Comparison of ENCODE assay signal across 1 cellular context in the genomic region with DNA sequence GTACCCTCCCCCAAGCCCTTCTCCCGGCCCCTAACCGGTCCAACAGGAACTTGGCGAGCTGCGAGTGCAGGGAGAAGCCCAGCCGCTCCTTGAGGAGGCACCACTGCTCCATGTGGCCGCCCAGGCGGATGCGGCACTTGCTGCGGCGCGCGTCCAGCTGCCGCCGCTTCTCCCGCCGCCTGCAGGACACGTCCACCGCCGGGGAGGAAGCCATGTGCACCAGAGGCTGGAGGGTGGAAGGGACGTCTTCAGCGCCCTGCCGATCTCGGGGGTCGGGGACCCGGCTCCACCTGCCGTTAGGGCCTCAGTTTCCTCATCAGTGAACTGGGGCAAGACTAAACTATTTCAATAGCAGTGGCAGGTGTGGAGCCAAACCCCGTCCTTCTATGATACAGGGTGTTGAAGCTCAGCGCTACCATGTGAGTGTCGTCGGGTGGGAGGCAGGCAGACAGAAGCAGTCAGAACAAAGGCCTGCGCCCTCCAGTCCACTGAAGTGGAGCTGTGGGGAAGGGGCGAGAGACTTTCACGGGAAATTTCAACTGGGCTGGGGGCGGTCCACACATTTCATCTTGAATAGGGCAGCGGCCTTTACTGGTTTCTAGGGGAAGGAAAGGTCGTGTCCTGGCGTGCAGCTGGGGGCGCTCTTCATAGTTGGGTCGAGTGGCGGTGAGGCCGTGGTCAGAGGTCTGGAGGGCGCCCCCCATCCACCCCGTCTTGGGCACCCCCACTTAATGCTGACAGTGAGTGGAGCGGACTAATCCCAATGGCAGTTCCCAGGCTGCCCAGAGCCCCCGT.
TF ChIP-seq lines count a peak whose summit lies in the region.

No MANE protein-coding gene starts in this region.

TF ChIP-seq in HepG2, 621 proteins besides CTCF, POLR2A, EP300 and RAD21 (continued from another document and continues in another):
- TF ChIP-seq, protein P1, sequence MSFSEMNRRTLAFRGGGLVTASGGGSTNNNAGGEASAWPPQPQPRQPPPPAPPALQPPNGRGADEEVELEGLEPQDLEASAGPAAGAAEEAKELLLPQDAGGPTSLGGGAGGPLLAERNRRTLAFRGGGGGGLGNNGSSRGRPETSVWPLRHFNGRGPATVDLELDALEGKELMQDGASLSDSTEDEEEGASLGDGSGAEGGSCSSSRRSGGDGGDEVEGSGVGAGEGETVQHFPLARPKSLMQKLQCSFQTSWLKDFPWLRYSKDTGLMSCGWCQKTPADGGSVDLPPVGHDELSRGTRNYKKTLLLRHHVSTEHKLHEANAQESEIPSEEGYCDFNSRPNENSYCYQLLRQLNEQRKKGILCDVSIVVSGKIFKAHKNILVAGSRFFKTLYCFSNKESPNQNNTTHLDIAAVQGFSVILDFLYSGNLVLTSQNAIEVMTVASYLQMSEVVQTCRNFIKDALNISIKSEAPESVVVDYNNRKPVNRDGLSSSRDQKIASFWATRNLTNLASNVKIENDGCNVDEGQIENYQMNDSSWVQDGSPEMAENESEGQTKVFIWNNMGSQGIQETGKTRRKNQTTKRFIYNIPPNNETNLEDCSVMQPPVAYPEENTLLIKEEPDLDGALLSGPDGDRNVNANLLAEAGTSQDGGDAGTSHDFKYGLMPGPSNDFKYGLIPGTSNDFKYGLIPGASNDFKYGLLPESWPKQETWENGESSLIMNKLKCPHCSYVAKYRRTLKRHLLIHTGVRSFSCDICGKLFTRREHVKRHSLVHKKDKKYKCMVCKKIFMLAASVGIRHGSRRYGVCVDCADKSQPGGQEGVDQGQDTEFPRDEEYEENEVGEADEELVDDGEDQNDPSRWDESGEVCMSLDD (CRISPR knock-in tag; IDR thresholded peaks at IDR 0.05; ENCODE audit: borderline replicate concordance) = 0 out of 2 replicates have a peak, but pooled peaks have one; percentile 32
- no peak for TF ChIP-seq PPARG (CRISPR knock-in tag; conservative IDR thresholded peaks at IDR 0.05)
- no peak for TF ChIP-seq KLF16 (CRISPR knock-in tag; IDR thresholded peaks at IDR 0.05)
- TF ChIP-seq, protein P2, sequence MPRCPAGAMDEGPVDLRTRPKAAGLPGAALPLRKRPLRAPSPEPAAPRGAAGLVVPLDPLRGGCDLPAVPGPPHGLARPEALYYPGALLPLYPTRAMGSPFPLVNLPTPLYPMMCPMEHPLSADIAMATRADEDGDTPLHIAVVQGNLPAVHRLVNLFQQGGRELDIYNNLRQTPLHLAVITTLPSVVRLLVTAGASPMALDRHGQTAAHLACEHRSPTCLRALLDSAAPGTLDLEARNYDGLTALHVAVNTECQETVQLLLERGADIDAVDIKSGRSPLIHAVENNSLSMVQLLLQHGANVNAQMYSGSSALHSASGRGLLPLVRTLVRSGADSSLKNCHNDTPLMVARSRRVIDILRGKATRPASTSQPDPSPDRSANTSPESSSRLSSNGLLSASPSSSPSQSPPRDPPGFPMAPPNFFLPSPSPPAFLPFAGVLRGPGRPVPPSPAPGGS (CRISPR knock-in tag; IDR thresholded peaks at IDR 0.05) = peak; percentile 64; the same call in 1 of the 2 replicates
- TF ChIP-seq GTF2F1 (IDR thresholded peaks at IDR 0.05; ENCODE audit: low read length) = no peak
- TF ChIP-seq, protein P3, sequence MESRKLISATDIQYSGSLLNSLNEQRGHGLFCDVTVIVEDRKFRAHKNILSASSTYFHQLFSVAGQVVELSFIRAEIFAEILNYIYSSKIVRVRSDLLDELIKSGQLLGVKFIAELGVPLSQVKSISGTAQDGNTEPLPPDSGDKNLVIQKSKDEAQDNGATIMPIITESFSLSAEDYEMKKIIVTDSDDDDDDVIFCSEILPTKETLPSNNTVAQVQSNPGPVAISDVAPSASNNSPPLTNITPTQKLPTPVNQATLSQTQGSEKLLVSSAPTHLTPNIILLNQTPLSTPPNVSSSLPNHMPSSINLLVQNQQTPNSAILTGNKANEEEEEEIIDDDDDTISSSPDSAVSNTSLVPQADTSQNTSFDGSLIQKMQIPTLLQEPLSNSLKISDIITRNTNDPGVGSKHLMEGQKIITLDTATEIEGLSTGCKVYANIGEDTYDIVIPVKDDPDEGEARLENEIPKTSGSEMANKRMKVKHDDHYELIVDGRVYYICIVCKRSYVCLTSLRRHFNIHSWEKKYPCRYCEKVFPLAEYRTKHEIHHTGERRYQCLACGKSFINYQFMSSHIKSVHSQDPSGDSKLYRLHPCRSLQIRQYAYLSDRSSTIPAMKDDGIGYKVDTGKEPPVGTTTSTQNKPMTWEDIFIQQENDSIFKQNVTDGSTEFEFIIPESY (CRISPR knock-in tag; IDR thresholded peaks at IDR 0.05) = peak; percentile 74
- no peak for TF ChIP-seq ZNF615 (CRISPR knock-in tag; IDR thresholded peaks at IDR 0.05; ENCODE audit: borderline replicate concordance)
- TF ChIP-seq, protein P4, sequence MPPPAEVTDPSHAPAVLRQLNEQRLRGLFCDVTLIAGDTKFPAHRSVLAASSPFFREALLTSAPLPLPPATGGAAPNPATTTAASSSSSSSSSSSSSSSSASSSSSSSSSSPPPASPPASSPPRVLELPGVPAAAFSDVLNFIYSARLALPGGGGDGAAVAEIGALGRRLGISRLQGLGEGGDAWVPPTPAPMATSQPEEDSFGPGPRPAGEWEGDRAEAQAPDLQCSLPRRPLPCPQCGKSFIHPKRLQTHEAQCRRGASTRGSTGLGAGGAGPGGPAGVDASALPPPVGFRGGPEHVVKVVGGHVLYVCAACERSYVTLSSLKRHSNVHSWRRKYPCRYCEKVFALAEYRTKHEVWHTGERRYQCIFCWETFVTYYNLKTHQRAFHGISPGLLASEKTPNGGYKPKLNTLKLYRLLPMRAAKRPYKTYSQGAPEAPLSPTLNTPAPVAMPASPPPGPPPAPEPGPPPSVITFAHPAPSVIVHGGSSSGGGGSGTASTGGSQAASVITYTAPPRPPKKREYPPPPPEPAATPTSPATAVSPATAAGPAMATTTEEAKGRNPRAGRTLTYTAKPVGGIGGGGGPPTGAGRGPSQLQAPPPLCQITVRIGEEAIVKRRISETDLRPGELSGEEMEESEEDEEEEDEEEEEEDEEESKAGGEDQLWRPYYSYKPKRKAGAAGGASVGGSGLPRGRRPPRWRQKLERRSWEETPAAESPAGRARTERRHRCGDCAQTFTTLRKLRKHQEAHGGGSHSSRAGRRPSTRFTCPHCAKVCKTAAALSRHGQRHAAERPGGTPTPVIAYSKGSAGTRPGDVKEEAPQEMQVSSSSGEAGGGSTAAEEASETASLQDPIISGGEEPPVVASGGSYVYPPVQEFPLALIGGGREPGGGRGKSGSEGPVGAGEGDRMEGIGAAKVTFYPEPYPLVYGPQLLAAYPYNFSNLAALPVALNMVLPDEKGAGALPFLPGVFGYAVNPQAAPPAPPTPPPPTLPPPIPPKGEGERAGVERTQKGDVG (CRISPR knock-in tag; IDR thresholded peaks at IDR 0.05; ENCODE audit: borderline replicate concordance) = no peak; the same call in 1 of the 2 replicates
- TF ChIP-seq SRF (IDR thresholded peaks at IDR 0.05; ENCODE audit: low read depth, low read length) = no peak
- TF ChIP-seq, protein P5, sequence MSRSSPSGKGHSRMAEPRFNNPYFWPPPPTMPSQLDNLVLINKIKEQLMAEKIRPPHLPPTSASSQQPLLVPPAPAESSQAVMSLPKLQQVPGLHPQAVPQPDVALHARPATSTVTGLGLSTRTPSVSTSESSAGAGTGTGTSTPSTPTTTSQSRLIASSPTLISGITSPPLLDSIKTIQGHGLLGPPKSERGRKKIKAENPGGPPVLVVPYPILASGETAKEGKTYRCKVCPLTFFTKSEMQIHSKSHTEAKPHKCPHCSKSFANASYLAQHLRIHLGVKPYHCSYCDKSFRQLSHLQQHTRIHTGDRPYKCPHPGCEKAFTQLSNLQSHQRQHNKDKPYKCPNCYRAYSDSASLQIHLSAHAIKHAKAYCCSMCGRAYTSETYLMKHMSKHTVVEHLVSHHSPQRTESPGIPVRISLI (CRISPR knock-in tag; IDR thresholded peaks at IDR 0.05; ENCODE audit: borderline replicate concordance) = 0 out of 2 replicates have a peak, but pooled peaks have one; percentile 19
- peak; percentile 75 for TF ChIP-seq AGO2 (optimal IDR thresholded peaks at IDR 0.05; ENCODE audit: low read depth, low read length)
- TF ChIP-seq ZNF781 (CRISPR knock-in tag; IDR thresholded peaks at IDR 0.05; ENCODE audit: borderline replicate concordance, not compliant biosample characterization) = peak; percentile 57
- TF ChIP-seq, protein P6, sequence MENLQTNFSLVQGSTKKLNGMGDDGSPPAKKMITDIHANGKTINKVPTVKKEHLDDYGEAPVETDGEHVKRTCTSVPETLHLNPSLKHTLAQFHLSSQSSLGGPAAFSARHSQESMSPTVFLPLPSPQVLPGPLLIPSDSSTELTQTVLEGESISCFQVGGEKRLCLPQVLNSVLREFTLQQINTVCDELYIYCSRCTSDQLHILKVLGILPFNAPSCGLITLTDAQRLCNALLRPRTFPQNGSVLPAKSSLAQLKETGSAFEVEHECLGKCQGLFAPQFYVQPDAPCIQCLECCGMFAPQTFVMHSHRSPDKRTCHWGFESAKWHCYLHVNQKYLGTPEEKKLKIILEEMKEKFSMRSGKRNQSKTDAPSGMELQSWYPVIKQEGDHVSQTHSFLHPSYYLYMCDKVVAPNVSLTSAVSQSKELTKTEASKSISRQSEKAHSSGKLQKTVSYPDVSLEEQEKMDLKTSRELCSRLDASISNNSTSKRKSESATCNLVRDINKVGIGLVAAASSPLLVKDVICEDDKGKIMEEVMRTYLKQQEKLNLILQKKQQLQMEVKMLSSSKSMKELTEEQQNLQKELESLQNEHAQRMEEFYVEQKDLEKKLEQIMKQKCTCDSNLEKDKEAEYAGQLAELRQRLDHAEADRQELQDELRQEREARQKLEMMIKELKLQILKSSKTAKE (CRISPR knock-in tag; IDR thresholded peaks at IDR 0.05; ENCODE audit: borderline replicate concordance) = no peak
- TF ChIP-seq, protein P7, sequence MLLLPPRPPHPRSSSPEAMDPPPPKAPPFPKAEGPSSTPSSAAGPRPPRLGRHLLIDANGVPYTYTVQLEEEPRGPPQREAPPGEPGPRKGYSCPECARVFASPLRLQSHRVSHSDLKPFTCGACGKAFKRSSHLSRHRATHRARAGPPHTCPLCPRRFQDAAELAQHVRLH (CRISPR knock-in tag; IDR thresholded peaks at IDR 0.05; ENCODE audit: borderline replicate concordance, low read depth) = 0 out of 2 replicates have a peak, but pooled peaks have one; percentile 23
- TF ChIP-seq LCORL (IDR thresholded peaks at IDR 0.05) = no peak
- no peak for TF ChIP-seq LCORL (CRISPR knock-in tag; IDR thresholded peaks at IDR 0.05)
- no peak for TF ChIP-seq MEIS2 (CRISPR knock-in tag; IDR thresholded peaks at IDR 0.05)
- TF ChIP-seq ZNF260 (CRISPR knock-in tag; IDR thresholded peaks at IDR 0.05; ENCODE audit: borderline replicate concordance, low read depth) = no peak
- TF ChIP-seq FOXA3 (CRISPR knock-in tag; IDR thresholded peaks at IDR 0.05) = 0 out of 2 replicates have a peak, but pooled peaks have one; percentile 15
- TF ChIP-seq STAG1 (CRISPR knock-in tag; IDR thresholded peaks at IDR 0.05) = no peak
- TF ChIP-seq MXD4 (CRISPR knock-in tag; IDR thresholded peaks at IDR 0.05) = 0 out of 2 replicates have a peak, but pooled peaks have one; percentile 15
- TF ChIP-seq, protein P8, sequence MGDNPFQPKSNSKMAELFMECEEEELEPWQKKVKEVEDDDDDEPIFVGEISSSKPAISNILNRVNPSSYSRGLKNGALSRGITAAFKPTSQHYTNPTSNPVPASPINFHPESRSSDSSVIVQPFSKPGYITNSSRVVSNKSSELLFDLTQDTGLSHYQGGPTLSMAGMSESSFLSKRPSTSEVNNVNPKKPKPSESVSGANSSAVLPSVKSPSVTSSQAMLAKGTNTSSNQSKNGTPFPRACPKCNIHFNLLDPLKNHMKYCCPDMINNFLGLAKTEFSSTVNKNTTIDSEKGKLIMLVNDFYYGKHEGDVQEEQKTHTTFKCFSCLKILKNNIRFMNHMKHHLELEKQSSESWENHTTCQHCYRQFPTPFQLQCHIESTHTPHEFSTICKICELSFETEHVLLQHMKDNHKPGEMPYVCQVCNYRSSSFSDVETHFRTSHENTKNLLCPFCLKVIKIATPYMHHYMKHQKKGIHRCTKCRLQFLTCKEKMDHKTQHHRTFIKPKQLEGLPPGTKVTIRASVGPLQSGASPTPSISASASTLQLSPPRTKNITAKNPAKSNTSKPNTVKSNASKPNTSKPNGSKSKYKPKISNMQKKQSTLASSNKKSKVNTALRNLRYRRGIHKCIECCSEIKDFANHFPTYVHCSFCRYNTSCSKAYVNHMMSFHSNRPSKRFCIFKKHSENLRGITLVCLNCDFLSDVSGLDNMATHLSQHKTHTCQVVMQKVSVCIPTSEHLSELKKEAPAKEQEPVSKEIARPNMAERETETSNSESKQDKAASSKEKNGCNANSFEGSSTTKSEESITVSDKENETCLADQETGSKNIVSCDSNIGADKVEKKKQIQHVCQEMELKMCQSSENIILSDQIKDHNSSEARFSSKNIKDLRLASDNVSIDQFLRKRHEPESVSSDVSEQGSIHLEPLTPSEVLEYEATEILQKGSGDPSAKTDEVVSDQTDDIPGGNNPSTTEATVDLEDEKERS (CRISPR knock-in tag; IDR thresholded peaks at IDR 0.05) = no peak
- no peak for TF ChIP-seq PHB2 (IDR thresholded peaks at IDR 0.05; ENCODE audit: partially characterized antibody)
- TF ChIP-seq EZH2 (conservative IDR thresholded peaks at IDR 0.05; ENCODE audit: low read depth, low read length) = no peak
- TF ChIP-seq, protein P9, sequence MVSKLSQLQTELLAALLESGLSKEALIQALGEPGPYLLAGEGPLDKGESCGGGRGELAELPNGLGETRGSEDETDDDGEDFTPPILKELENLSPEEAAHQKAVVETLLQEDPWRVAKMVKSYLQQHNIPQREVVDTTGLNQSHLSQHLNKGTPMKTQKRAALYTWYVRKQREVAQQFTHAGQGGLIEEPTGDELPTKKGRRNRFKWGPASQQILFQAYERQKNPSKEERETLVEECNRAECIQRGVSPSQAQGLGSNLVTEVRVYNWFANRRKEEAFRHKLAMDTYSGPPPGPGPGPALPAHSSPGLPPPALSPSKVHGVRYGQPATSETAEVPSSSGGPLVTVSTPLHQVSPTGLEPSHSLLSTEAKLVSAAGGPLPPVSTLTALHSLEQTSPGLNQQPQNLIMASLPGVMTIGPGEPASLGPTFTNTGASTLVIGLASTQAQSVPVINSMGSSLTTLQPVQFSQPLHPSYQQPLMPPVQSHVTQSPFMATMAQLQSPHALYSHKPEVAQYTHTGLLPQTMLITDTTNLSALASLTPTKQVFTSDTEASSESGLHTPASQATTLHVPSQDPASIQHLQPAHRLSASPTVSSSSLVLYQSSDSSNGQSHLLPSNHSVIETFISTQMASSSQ (IDR thresholded peaks at IDR 0.05; ENCODE audit: low read depth) = no peak
- TF ChIP-seq, protein P9 (CRISPR knock-in tag; IDR thresholded peaks at IDR 0.05; ENCODE audit: borderline replicate concordance) = peak; percentile 40
- peak; percentile 7; the same call in 1 of the 3 replicates for TF ChIP-seq MXI1 (IDR thresholded peaks at IDR 0.05; ENCODE audit: borderline replicate concordance, low read depth, low read length)
- TF ChIP-seq POLR2G (IDR thresholded peaks at IDR 0.05; ENCODE audit: low read depth, low read length) = no peak; the same call in none of the 2 replicates
- no peak for TF ChIP-seq THYN1 (CRISPR knock-in tag; IDR thresholded peaks at IDR 0.05; ENCODE audit: borderline replicate concordance, low read depth)
- TF ChIP-seq NR2F6 (IDR thresholded peaks at IDR 0.05) = no peak
- no peak for TF ChIP-seq NR2F6 (CRISPR knock-in tag; IDR thresholded peaks at IDR 0.05)
- no peak for TF ChIP-seq ZNF550 (CRISPR knock-in tag; IDR thresholded peaks at IDR 0.05; ENCODE audit: borderline replicate concordance)
